In genomic region chr10:4717670-4718069, GRCh38 we compare ENCODE assay signal across 24 cellular contexts.
"Had no signal": no experiment of that assay in that cellular context is flagged by ENCODE, and none has a peak within 500 bp of the region (broad histone marks: within the 10 kb centered on the region; RNA-seq: fewer than 3 reads in every experiment).

No MANE protein-coding gene starts in this region.

- H3K4me1 Mint-ChIP-seq: naive thymus-derived CD4-positive, alpha-beta T cell; nephron; stimulated activated effector memory CD8-positive, alpha-beta T cell treated with anti-CD3 and anti-CD28 coated beads, Interleukin-12 subunit alpha, Interleukin-12 subunit beta, amount 100 ng/mL, for 72 hours had no signal

- H3K36me3 Mint-ChIP-seq: naive thymus-derived CD4-positive, alpha-beta T cell; stimulated activated effector memory CD8-positive, alpha-beta T cell treated with anti-CD3 and anti-CD28 coated beads, Interleukin-12 subunit alpha, Interleukin-12 subunit beta, amount 100 ng/mL, for 72 hours; type B pancreatic cell had no signal

- H3K27me3 Mint-ChIP-seq: type B pancreatic cell had no signal

- H3K36me3 ChIP-seq: heart right ventricle, ovary, sigmoid colon, stomach, thyroid gland had no signal

- H3K4me3 Mint-ChIP-seq: naive thymus-derived CD4-positive, alpha-beta T cell; nephron; stimulated activated effector memory CD8-positive, alpha-beta T cell treated with anti-CD3 and anti-CD28 coated beads, Interleukin-12 subunit alpha, Interleukin-12 subunit beta, amount 100 ng/mL, for 72 hours; type B pancreatic cell had no signal

- H3K4me3 ChIP-seq: dorsolateral prefrontal cortex, heart right ventricle, ovary, psoas muscle, sigmoid colon, stomach, thyroid gland had no signal

- H3K27me3 ChIP-seq: heart right ventricle, ovary, sigmoid colon, stomach, thyroid gland had no signal

- H3K9me3 Mint-ChIP-seq: naive thymus-derived CD4-positive, alpha-beta T cell; nephron; stimulated activated effector memory CD8-positive, alpha-beta T cell treated with anti-CD3 and anti-CD28 coated beads, Interleukin-12 subunit alpha, Interleukin-12 subunit beta, amount 100 ng/mL, for 72 hours; type B pancreatic cell had no signal

- H3K27ac ChIP-seq: dorsolateral prefrontal cortex, epithelial cell of prostate, heart right ventricle, ovary, psoas muscle, stomach, thyroid gland had no signal

- H3K4me1 ChIP-seq: stomach, thyroid gland had no signal

- ATAC-seq: esophagus mucosa; heart right ventricle; naive thymus-derived CD4-positive, alpha-beta T cell; psoas muscle; right cardiac atrium; stimulated activated effector memory CD8-positive, alpha-beta T cell treated with anti-CD3 and anti-CD28 coated beads, Interleukin-12 subunit alpha, Interleukin-12 subunit beta, amount 100 ng/mL, for 72 hours had no signal

- DNase-seq: dorsolateral prefrontal cortex; effector CD4-positive, alpha-beta T cell; foreskin melanocyte; glutamatergic neuron; heart right ventricle; hypothalamus; mesendoderm; midbrain; naive thymus-derived CD4-positive, alpha-beta T cell; occipital lobe; ovary; psoas muscle; right cardiac atrium; sigmoid colon; stimulated activated CD4-positive, alpha-beta T cell treated with anti-CD3 and anti-CD28 coated beads, Interleukin-2, amount 100 ng/mL, for 24 hours; stimulated activated CD4-positive, alpha-beta T cell treated with anti-CD3 and anti-CD28 coated beads, Interleukin-4, amount 100 ng/mL, for 24 hours; stimulated activated naive CD4-positive, alpha-beta T cell treated with Interleukin-2 at 50 U/mL for 16 hours; stomach; thyroid gland had no signal

- H3K9me3 ChIP-seq: heart right ventricle, ovary, psoas muscle, sigmoid colon, stomach, thyroid gland had no signal

- H3K27ac Mint-ChIP-seq: naive thymus-derived CD4-positive, alpha-beta T cell; nephron; stimulated activated effector memory CD8-positive, alpha-beta T cell treated with anti-CD3 and anti-CD28 coated beads, Interleukin-12 subunit alpha, Interleukin-12 subunit beta, amount 100 ng/mL, for 72 hours; type B pancreatic cell had no signal
